ENCODE assay signal across 36 cellular contexts in the genomic region with DNA sequence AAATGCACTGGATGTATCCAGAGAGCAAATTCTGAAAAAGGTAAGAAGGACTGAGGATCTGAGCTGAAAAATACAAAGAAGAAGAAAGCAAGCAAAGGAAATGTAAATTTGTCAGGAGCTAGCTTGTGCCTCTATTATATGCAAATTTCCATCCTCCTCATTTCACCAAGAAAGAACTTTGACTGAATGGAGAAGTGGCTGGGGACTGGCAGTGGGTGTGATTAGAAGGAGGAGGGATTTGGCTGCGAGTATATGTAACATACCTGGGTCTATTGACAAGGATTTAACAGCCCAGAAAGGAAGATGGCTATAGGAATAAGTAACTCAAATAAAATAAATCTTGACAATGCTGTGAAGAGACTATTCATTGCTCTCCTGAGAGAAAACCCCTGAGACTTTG.
"Had no signal": no experiment of that assay in that cellular context is flagged by ENCODE, and none has a peak within 500 bp of the region (broad histone marks: within the 10 kb centered on the region; RNA-seq: fewer than 3 reads in every experiment).

No MANE protein-coding gene starts in this region.

- H3K27me3 ChIP-seq: MG63 had no signal

- H3K27ac ChIP-seq: KMS-11 had no signal

- H3K36me3 ChIP-seq: MG63 had no signal

- H3K4me3 ChIP-seq: MG63 had no signal

- DNase-seq: Karpas-422, Kasumi-1, MG63, MM.1S, MV-4-11, NCI-H1048, NCI-H1092, NCI-H1092 treated with DMSO at 0.1 percent for 48 hours, NCI-H1105, NCI-H1105 treated with DMSO at 0.1 percent for 48 hours, NCI-H1417, NCI-H1417 treated with DMSO at 0.1 percent for 48 hours, NCI-H1436, NCI-H1436 treated with DMSO at 0.1 percent for 48 hours, NCI-H146, NCI-H1694, NCI-H1694 treated with DMSO at 0.1 percent for 48 hours, NCI-H187, NCI-H187 treated with DMSO at 0.1 percent for 48 hours, NCI-H1930, NCI-H2029, NCI-H2029 treated with DMSO at 0.1 percent for 48 hours, NCI-H2081, NCI-H2081 treated with DMSO at 0.1 percent for 48 hours, NCI-H2107, NCI-H2171, NCI-H2171 treated with DMSO at 0.1 percent for 48 hours, NCI-H2227 treated with DMSO at 0.1 percent for 48 hours, NCI-H226, NCI-H345, NCI-H446, NCI-H446 treated with DMSO at 0.1 percent for 48 hours, NCI-H510A, NCI-H510A treated with DMSO at 0.1 percent for 48 hours, NCI-H524 treated with DMSO at 0.1 percent for 48 hours had no signal

- H3K9ac ChIP-seq: KMS-11 had no signal

- H3K4me2 ChIP-seq: KMS-11 had no signal
